In the genomic region with DNA sequence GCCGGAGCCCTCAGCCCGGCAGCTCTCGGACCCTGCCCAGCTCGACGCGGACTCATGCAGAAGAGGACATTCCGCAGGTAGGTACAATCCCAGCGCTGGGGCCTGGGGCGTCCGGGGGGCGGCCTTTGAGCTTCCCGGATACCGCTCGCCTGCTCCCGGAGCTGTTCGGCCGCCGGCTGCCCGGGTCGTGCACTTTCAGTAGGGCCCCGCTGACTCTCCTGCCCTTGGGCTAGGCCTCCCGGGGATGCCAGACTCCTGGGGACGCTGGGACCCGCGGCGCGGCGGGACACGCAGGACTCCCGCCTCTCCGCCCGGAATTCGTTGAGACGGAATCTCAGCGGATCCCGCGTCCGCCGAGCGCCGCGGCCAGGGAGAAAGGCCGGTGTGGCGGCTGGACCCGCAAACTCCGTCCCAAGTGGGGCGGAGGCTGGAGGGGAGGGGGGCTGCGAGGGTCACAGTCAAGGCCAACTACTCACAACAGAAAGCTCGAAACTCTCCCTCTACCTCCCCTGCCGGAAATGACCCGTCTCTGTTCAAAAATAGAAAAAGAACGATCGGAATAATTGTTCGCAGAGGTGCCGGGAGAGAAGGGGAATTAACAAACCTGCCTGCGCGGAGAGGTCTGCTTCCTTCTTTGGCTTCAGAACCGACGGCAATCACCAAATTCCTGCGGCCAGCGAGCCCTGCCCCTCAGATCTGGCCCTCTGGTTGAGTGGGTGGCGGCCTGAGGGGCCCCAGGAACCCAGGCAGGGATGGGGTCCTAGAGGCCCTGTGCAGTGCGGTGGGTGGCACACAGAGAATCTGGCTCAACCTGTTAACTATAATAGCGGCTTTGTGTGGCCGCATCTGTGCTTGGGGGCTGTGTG, we compare ENCODE assay signal across 1 cellular context.
TF ChIP-seq lines count a peak whose summit lies in the region.

No MANE protein-coding gene starts in this region.

TF ChIP-seq in WTC11, 78 proteins besides CTCF, POLR2A, EP300 and RAD21 (continued from another document):
- TF ChIP-seq, protein P1, sequence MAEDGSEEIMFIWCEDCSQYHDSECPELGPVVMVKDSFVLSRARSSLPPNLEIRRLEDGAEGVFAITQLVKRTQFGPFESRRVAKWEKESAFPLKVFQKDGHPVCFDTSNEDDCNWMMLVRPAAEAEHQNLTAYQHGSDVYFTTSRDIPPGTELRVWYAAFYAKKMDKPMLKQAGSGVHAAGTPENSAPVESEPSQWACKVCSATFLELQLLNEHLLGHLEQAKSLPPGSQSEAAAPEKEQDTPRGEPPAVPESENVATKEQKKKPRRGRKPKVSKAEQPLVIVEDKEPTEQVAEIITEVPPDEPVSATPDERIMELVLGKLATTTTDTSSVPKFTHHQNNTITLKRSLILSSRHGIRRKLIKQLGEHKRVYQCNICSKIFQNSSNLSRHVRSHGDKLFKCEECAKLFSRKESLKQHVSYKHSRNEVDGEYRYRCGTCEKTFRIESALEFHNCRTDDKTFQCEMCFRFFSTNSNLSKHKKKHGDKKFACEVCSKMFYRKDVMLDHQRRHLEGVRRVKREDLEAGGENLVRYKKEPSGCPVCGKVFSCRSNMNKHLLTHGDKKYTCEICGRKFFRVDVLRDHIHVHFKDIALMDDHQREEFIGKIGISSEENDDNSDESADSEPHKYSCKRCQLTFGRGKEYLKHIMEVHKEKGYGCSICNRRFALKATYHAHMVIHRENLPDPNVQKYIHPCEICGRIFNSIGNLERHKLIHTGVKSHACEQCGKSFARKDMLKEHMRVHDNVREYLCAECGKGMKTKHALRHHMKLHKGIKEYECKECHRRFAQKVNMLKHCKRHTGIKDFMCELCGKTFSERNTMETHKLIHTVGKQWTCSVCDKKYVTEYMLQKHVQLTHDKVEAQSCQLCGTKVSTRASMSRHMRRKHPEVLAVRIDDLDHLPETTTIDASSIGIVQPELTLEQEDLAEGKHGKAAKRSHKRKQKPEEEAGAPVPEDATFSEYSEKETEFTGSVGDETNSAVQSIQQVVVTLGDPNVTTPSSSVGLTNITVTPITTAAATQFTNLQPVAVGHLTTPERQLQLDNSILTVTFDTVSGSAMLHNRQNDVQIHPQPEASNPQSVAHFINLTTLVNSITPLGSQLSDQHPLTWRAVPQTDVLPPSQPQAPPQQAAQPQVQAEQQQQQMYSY (CRISPR knock-in tag; IDR thresholded peaks at IDR 0.05), result no peak
- no peak for TF ChIP-seq NFYB (CRISPR knock-in tag; conservative IDR thresholded peaks at IDR 0.05; ENCODE audit: low read depth)
TF ChIP-seq in WTC11: peak in this region for 0.
